22 cellular contexts compared by ENCODE assay signal in genomic region chr14:62661818-62662217, GRCh38.
"Had no signal": no experiment of that assay in that cellular context is flagged by ENCODE, and none has a peak within 500 bp of the region (broad histone marks: within the 10 kb centered on the region; RNA-seq: fewer than 3 reads in every experiment).

No MANE protein-coding gene starts in this region.

- H3K36me3 ChIP-seq: gastrocnemius medialis, heart left ventricle, lower lobe of right lung, prostate gland, tibial nerve, uterus, WERI-Rb-1 had no signal

- H3K4me1 ChIP-seq: gastrocnemius medialis, heart left ventricle, lower lobe of right lung, prostate gland, tibial nerve, uterus had no signal

- H3K27ac Mint-ChIP-seq: activated CD4-positive, alpha-beta memory T cell treated with anti-CD3 and anti-CD28 coated beads, Interleukin-2, amount 10 ng/mL, durations not matched to agents 7 days and 5 days; activated T-cell treated with anti-CD3 and anti-CD28 coated beads, Interleukin-2, amount 50 U/mL, for 24 hours; stimulated activated naive B cell treated with anti-CD40 and anti-IgM and Interleukin-4, amounts not matched to agents 10 μg/mL and 1 μg/mL and 100 μg/mL, for 72 hours had no signal

- H3K9me3 ChIP-seq: gastrocnemius medialis, heart left ventricle, lower lobe of right lung, prostate gland, tibial nerve, uterus had no signal

- ATAC-seq: gastrocnemius medialis; heart left ventricle; left colon; right cardiac atrium; stimulated activated naive B cell treated with anti-CD40 and anti-IgM and Interleukin-4, amounts not matched to agents 10 μg/mL and 1 μg/mL and 100 μg/mL, for 72 hours had no signal

- H3K4me3 Mint-ChIP-seq: activated CD4-positive, alpha-beta memory T cell treated with anti-CD3 and anti-CD28 coated beads, Interleukin-2, amount 10 ng/mL, durations not matched to agents 7 days and 5 days; activated T-cell treated with anti-CD3 and anti-CD28 coated beads, Interleukin-2, amount 50 U/mL, for 24 hours; neural crest cell; stimulated activated naive B cell treated with anti-CD40 and anti-IgM and Interleukin-4, amounts not matched to agents 10 μg/mL and 1 μg/mL and 100 μg/mL, for 72 hours had no signal

- H3K36me3 Mint-ChIP-seq: stimulated activated naive B cell treated with anti-CD40 and anti-IgM and Interleukin-4, amounts not matched to agents 10 μg/mL and 1 μg/mL and 100 μg/mL, for 72 hours had no signal

- H3K27me3 Mint-ChIP-seq: activated CD4-positive, alpha-beta memory T cell treated with anti-CD3 and anti-CD28 coated beads, Interleukin-2, amount 10 ng/mL, durations not matched to agents 7 days and 5 days; activated T-cell treated with anti-CD3 and anti-CD28 coated beads, Interleukin-2, amount 50 U/mL, for 24 hours; stimulated activated naive B cell treated with anti-CD40 and anti-IgM and Interleukin-4, amounts not matched to agents 10 μg/mL and 1 μg/mL and 100 μg/mL, for 72 hours had no signal

- H3K27me3 ChIP-seq: gastrocnemius medialis, heart left ventricle, tibial nerve, uterus had no signal

- DNase-seq: activated CD4-positive, alpha-beta memory T cell treated with anti-CD3 and anti-CD28 coated beads, Interleukin-2, amount 10 ng/mL, durations not matched to agents 7 days and 5 days; activated effector memory CD4-positive, alpha-beta T cell treated with Interleukin-2 at 50 U/mL for 16 hours; activated naive CD4-positive, alpha-beta T cell treated with anti-CD3 and anti-CD28 coated beads, Interleukin-2, amount 50 U/mL, for 16 hours; activated T-cell treated with anti-CD3 and anti-CD28 coated beads, Interleukin-2, amount 50 U/mL, for 24 hours; caudate nucleus; gastrocnemius medialis; heart left ventricle; left colon; lower lobe of right lung; midbrain; right cardiac atrium; stimulated activated CD4-positive, alpha-beta T cell treated with anti-CD3 and anti-CD28 coated beads, Interleukin-15, amount 100 ng/mL, for 24 hours; stimulated activated CD4-positive, alpha-beta T cell treated with anti-CD3 and anti-CD28 coated beads, Interleukin-4, amount 100 ng/mL, for 1 hour; stimulated activated naive B cell treated with anti-CD40 and anti-IgM and Interleukin-4, amounts not matched to agents 10 μg/mL and 1 μg/mL and 100 μg/mL, for 72 hours; T-helper 9 cell; uterus; WERI-Rb-1 had no signal

- H3K4me3 ChIP-seq: coronary artery, gastrocnemius medialis, heart left ventricle, lower lobe of right lung, prostate gland, skin epidermis, tibial nerve, uterus had no signal

- H3K27ac ChIP-seq: coronary artery, gastrocnemius medialis, heart left ventricle, lower lobe of right lung, prostate gland, skin epidermis, tibial nerve, uterus, WERI-Rb-1 had no signal

- H3K4me1 Mint-ChIP-seq: activated CD4-positive, alpha-beta memory T cell treated with anti-CD3 and anti-CD28 coated beads, Interleukin-2, amount 10 ng/mL, durations not matched to agents 7 days and 5 days; stimulated activated naive B cell treated with anti-CD40 and anti-IgM and Interleukin-4, amounts not matched to agents 10 μg/mL and 1 μg/mL and 100 μg/mL, for 72 hours had no signal
